ENCODE assay signal across 8 cellular contexts in genomic region chr7:113774182-113774807, GRCh38.
A peak's percentile ranks its signal among the peaks of the same experiment; 100 is the strongest.
DNase-seq lines count a peak whose midpoint lies in the region; ATAC-seq and TF ChIP-seq lines count a peak whose summit lies in the region.

No MANE protein-coding gene starts in this region.

- H3K9me3 ChIP-seq in OCI-LY1 (ENCODE audit: low read length) (no peaks in the 10 kb centered on the region), endodermal cell (ENCODE audit: control insufficient read depth, low read length) (no peaks in the 10 kb centered on the region)

- no peak overlapping the region for H3K4me3 ChIP-seq in OCI-LY1 (ENCODE audit: low read depth, low read length, poor library complexity, severe bottlenecking)
- no peak overlapping the region for H3K4me3 ChIP-seq in endodermal cell (ENCODE audit: low read length)

- H3F3A ChIP-seq in OCI-LY1 (ENCODE audit: insufficient read depth, low read length): no peaks in the 10 kb centered on the region

- 50 to 56% methylated on average over 2 to 3 of the region's 3 CpGs for WGBS in endodermal cell (ENCODE audit: insufficient coverage in 1 of 2, insufficient read length in 1 of 2), 2 experiments

- H3K4me3 Mint-ChIP-seq in endodermal cell (no peak overlapping the region), nephron progenitor cell (no peak overlapping the region)
- H3K4me3 Mint-ChIP-seq in activated T-cell treated with anti-CD3 and anti-CD28 coated beads, Interleukin-2, amount 50 U/mL, for 72 hours: no peak overlapping the region

- H3K27ac ChIP-seq in OCI-LY1 (ENCODE audit: low read depth, low read length, poor library complexity, severe bottlenecking): no peak overlapping the region
- no peak overlapping the region for H3K27ac ChIP-seq in endodermal cell (ENCODE audit: low read depth, low read length)

- H3K27me3 Mint-ChIP-seq in endodermal cell (ENCODE audit: insufficient read depth) (no peaks in the 10 kb centered on the region), nephron progenitor cell (ENCODE audit: low read depth, poor library complexity) (peaks cover 4% of the 10 kb centered on the region)
- H3K27me3 Mint-ChIP-seq in activated T-cell treated with anti-CD3 and anti-CD28 coated beads, Interleukin-2, amount 50 U/mL, for 72 hours (ENCODE audit: low read depth): no peaks in the 10 kb centered on the region

- H3K27ac Mint-ChIP-seq in endodermal cell (no peak overlapping the region), nephron progenitor cell (no peak overlapping the region)
- H3K27ac Mint-ChIP-seq in activated T-cell treated with anti-CD3 and anti-CD28 coated beads, Interleukin-2, amount 50 U/mL, for 72 hours: no peak overlapping the region

- H3K9me3 Mint-ChIP-seq in endodermal cell (no peaks in the 10 kb centered on the region), nephron progenitor cell (peaks cover 4% of the 10 kb centered on the region)
- no peaks in the 10 kb centered on the region for H3K9me3 Mint-ChIP-seq in activated T-cell treated with anti-CD3 and anti-CD28 coated beads, Interleukin-2, amount 50 U/mL, for 72 hours

- H3K27me3 ChIP-seq in OCI-LY1 (ENCODE audit: insufficient read depth, low read length): no peaks in the 10 kb centered on the region
- no peaks in the 10 kb centered on the region for H3K27me3 ChIP-seq in endodermal cell (ENCODE audit: control insufficient read depth, insufficient read depth, low read length, poor library complexity, severe bottlenecking)

- H3K4me2 ChIP-seq in OCI-LY1 (ENCODE audit: low read length): no peak overlapping the region

- H3K4me1 ChIP-seq in OCI-LY1 (ENCODE audit: insufficient read depth, low read length, severe bottlenecking): no peaks in the 10 kb centered on the region
- H3K4me1 ChIP-seq in endodermal cell (ENCODE audit: control insufficient read depth, insufficient read depth, low read length): no peaks in the 10 kb centered on the region

- H3K36me3 ChIP-seq in OCI-LY1 (ENCODE audit: insufficient read depth, low read length): no peaks in the 10 kb centered on the region
- H3K36me3 ChIP-seq in endodermal cell (ENCODE audit: control insufficient read depth, insufficient read depth, low read length): no peaks in the 10 kb centered on the region

- H3K79me2 ChIP-seq in OCI-LY1 (ENCODE audit: insufficient read depth, low read length): no peaks in the 10 kb centered on the region

- TF ChIP-seq CTCF in OCI-LY1 (IDR thresholded peaks at IDR 0.05; ENCODE audit: low read length): peak; percentile 94
- TF ChIP-seq CTCF in endodermal cell (conservative IDR thresholded peaks at IDR 0.05): peak; percentile 80
- peak; percentile 71 for TF ChIP-seq CTCF in nephron progenitor cell (IDR thresholded peaks at IDR 0.05)

- ATAC-seq in GM21528 (IDR thresholded peaks at IDR 0.05; ENCODE audit: low FRiP score, unreplicated experiment): peak; percentile 91
- no peak for ATAC-seq in activated T-cell treated with anti-CD3 and anti-CD28 coated beads, Interleukin-2, amount 50 U/mL, for 72 hours (replicated peaks in 1 of 2)

- H3K9me2 ChIP-seq in OCI-LY1 (ENCODE audit: low read depth, low read length): no peaks in the 10 kb centered on the region

- no peaks in the 10 kb centered on the region for H3K4me1 Mint-ChIP-seq in endodermal cell
- no peaks in the 10 kb centered on the region for H3K4me1 Mint-ChIP-seq in nephron progenitor cell
- no peaks in the 10 kb centered on the region for H3K4me1 Mint-ChIP-seq in activated T-cell treated with anti-CD3 and anti-CD28 coated beads, Interleukin-2, amount 50 U/mL, for 72 hours (ENCODE audit: low read depth)

- H3K36me3 Mint-ChIP-seq in endodermal cell (ENCODE audit: low read depth) (no peaks in the 10 kb centered on the region), nephron progenitor cell (ENCODE audit: low read depth) (no peaks in the 10 kb centered on the region)
- H3K36me3 Mint-ChIP-seq in activated T-cell treated with anti-CD3 and anti-CD28 coated beads, Interleukin-2, amount 50 U/mL, for 72 hours (ENCODE audit: insufficient read depth in 2 of 2): no peaks in the 10 kb centered on the region

- H2AFZ ChIP-seq in OCI-LY1 (ENCODE audit: low read length): no peak overlapping the region

- DNase-seq in EL (peak; percentile 41), HT-29 (ENCODE audit: low spot score) (peak; percentile 63), endodermal cell (no peak), nephron progenitor cell (peak; percentile 11)
- DNase-seq in activated CD8-positive, alpha-beta memory T cell treated with anti-CD3 and anti-CD28 coated beads, Interleukin-2, amount 50 U/mL, for 4 hours: no peak
- no peak for DNase-seq in activated T-cell treated with anti-CD3 and anti-CD28 coated beads, Interleukin-2, amount 50 U/mL, for 72 hours

- H3K9ac ChIP-seq in OCI-LY1 (ENCODE audit: low read length) (no peak overlapping the region), endodermal cell (ENCODE audit: extremely low read depth, low read length, poor library complexity, severe bottlenecking) (no peak overlapping the region)

- no peaks in the 10 kb centered on the region for H4K20me1 ChIP-seq in OCI-LY1 (ENCODE audit: insufficient read depth, low read length)

Comparison
In these comparisons a context has a peak if more than half of its experiments do, and no peak if none do; other contexts are left out.
1. DNase-seq: peak in EL (single experiment), HT-29 (single experiment) and nephron progenitor cell (single experiment); none in endodermal cell (single experiment), activated CD8-positive, alpha-beta memory T cell treated with anti-CD3 and anti-CD28 coated beads, Interleukin-2, amount 50 U/mL, for 4 hours (single experiment) and activated T-cell treated with anti-CD3 and anti-CD28 coated beads, Interleukin-2, amount 50 U/mL, for 72 hours (0 of 2).
2. Peak in every context shown above with its lines, with median percentiles within 50 percentile points of each other: CTCF ChIP-seq.